15 cellular contexts compared by ENCODE assay signal in genomic region chr10:73860050-73860491, GRCh38.
DNase-seq lines count a peak whose midpoint lies in the region; ATAC-seq lines count a peak whose summit lies in the region.
"Had no signal": no experiment of that assay in that cellular context is flagged by ENCODE, and none has a peak within 500 bp of the region (broad histone marks: within the 10 kb centered on the region; RNA-seq: fewer than 3 reads in every experiment).

No MANE protein-coding gene starts in this region.

- no peak for ATAC-seq in stimulated activated effector memory CD8-positive, alpha-beta T cell treated with anti-CD3 and anti-CD28 coated beads, Interleukin-12 subunit alpha, Interleukin-12 subunit beta, amount 100 ng/mL, for 72 hours
- ATAC-seq in HG03135 (IDR thresholded peaks at IDR 0.05; ENCODE audit: unreplicated experiment), result no peak
- ATAC-seq: foreskin keratinocyte; Right ventricle myocardium inferior; stimulated activated naive B cell treated with anti-CD40 and anti-IgM and Interleukin-4, amounts not matched to agents 10 μg/mL and 1 μg/mL and 100 μg/mL, for 72 hours had no signal

- H3K9me3 Mint-ChIP-seq in T-helper 1 cell treated with Interleukin-12 subunit alpha and Interleukin-12 subunit beta and Interleukin-4 antibody, amounts not matched to agents 30 μg/mL and 1 μg/mL, for 36 hours, result no peaks in the 10 kb centered on the region
- no peaks in the 10 kb centered on the region for H3K9me3 Mint-ChIP-seq in activated naive CD8-positive, alpha-beta T cell (ENCODE audit: low read depth)
- no peaks in the 10 kb centered on the region for H3K9me3 Mint-ChIP-seq in stimulated activated effector memory CD8-positive, alpha-beta T cell treated with anti-CD3 and anti-CD28 coated beads, Interleukin-12 subunit alpha, Interleukin-12 subunit beta, amount 100 ng/mL, for 72 hours
- H3K9me3 Mint-ChIP-seq: activated CD4-positive, alpha-beta T cell treated with anti-CD3 and anti-CD28 coated beads, Interleukin-2, amount 10 ng/mL, durations not matched to agents 24 days and 14 days; stimulated activated naive B cell treated with anti-CD40 and anti-IgM and Interleukin-4, amounts not matched to agents 10 μg/mL and 1 μg/mL and 100 μg/mL, for 72 hours had no signal

- H3K4me1 Mint-ChIP-seq in T-helper 1 cell treated with Interleukin-12 subunit alpha and Interleukin-12 subunit beta and Interleukin-4 antibody, amounts not matched to agents 30 μg/mL and 1 μg/mL, for 36 hours (ENCODE audit: low read depth), result peaks cover 53% of the 10 kb centered on the region
- peaks cover 81% of the 10 kb centered on the region for H3K4me1 Mint-ChIP-seq in activated naive CD8-positive, alpha-beta T cell (ENCODE audit: low read depth)
- peaks cover 64% of the 10 kb centered on the region for H3K4me1 Mint-ChIP-seq in stimulated activated effector memory CD8-positive, alpha-beta T cell treated with anti-CD3 and anti-CD28 coated beads, Interleukin-12 subunit alpha, Interleukin-12 subunit beta, amount 100 ng/mL, for 72 hours

- H3K36me3 Mint-ChIP-seq in T-helper 1 cell treated with Interleukin-12 subunit alpha and Interleukin-12 subunit beta and Interleukin-4 antibody, amounts not matched to agents 30 μg/mL and 1 μg/mL, for 36 hours (ENCODE audit: low read depth), result peaks cover 39% of the 10 kb centered on the region
- peaks cover 8% of the 10 kb centered on the region for H3K36me3 Mint-ChIP-seq in activated naive CD8-positive, alpha-beta T cell
- H3K36me3 Mint-ChIP-seq in stimulated activated effector memory CD8-positive, alpha-beta T cell treated with anti-CD3 and anti-CD28 coated beads, Interleukin-12 subunit alpha, Interleukin-12 subunit beta, amount 100 ng/mL, for 72 hours, result peaks cover 33% of the 10 kb centered on the region

- DNase-seq in T-helper 1 cell (no peak), globus pallidus (ENCODE audit: low spot score) (peak; percentile 79), superior temporal gyrus (ENCODE audit: extremely low spot score) (no peak), NCI-H2081 treated with DMSO at 0.1 percent for 48 hours (lab: John Stamatoyannopoulos, UW) (no peak)
- no peak for DNase-seq in stimulated activated effector memory CD8-positive, alpha-beta T cell treated with anti-CD3 and anti-CD28 coated beads, Interleukin-12 subunit alpha, Interleukin-12 subunit beta, amount 100 ng/mL, for 72 hours (ENCODE audit: low spot score in 2 of 2)
- DNase-seq: foreskin keratinocyte; IMR-90; mammary epithelial cell; NCI-H1048; stimulated activated naive B cell treated with anti-CD40 and anti-IgM and Interleukin-4, amounts not matched to agents 10 μg/mL and 1 μg/mL and 100 μg/mL, for 72 hours had no signal

- no peak overlapping the region for H3K4me3 Mint-ChIP-seq in T-helper 1 cell treated with Interleukin-12 subunit alpha and Interleukin-12 subunit beta and Interleukin-4 antibody, amounts not matched to agents 30 μg/mL and 1 μg/mL, for 36 hours
- H3K4me3 Mint-ChIP-seq in activated naive CD8-positive, alpha-beta T cell, result no peak overlapping the region
- peak overlapping the region; percentile 55 for H3K4me3 Mint-ChIP-seq in stimulated activated effector memory CD8-positive, alpha-beta T cell treated with anti-CD3 and anti-CD28 coated beads, Interleukin-12 subunit alpha, Interleukin-12 subunit beta, amount 100 ng/mL, for 72 hours
- H3K4me3 Mint-ChIP-seq: stimulated activated naive B cell treated with anti-CD40 and anti-IgM and Interleukin-4, amounts not matched to agents 10 μg/mL and 1 μg/mL and 100 μg/mL, for 72 hours had no signal

- peak overlapping the region; percentile 80 for H3K27ac Mint-ChIP-seq in T-helper 1 cell treated with Interleukin-12 subunit alpha and Interleukin-12 subunit beta and Interleukin-4 antibody, amounts not matched to agents 30 μg/mL and 1 μg/mL, for 36 hours
- H3K27ac Mint-ChIP-seq in activated naive CD8-positive, alpha-beta T cell, result peak overlapping the region; percentile 93
- peak overlapping the region; percentile 78 for H3K27ac Mint-ChIP-seq in stimulated activated effector memory CD8-positive, alpha-beta T cell treated with anti-CD3 and anti-CD28 coated beads, Interleukin-12 subunit alpha, Interleukin-12 subunit beta, amount 100 ng/mL, for 72 hours
- H3K27ac Mint-ChIP-seq: stimulated activated naive B cell treated with anti-CD40 and anti-IgM and Interleukin-4, amounts not matched to agents 10 μg/mL and 1 μg/mL and 100 μg/mL, for 72 hours had no signal

- H3K27me3 Mint-ChIP-seq in T-helper 1 cell treated with Interleukin-12 subunit alpha and Interleukin-12 subunit beta and Interleukin-4 antibody, amounts not matched to agents 30 μg/mL and 1 μg/mL, for 36 hours (ENCODE audit: low read depth), result no peaks in the 10 kb centered on the region
- no peaks in the 10 kb centered on the region for H3K27me3 Mint-ChIP-seq in activated naive CD8-positive, alpha-beta T cell
- H3K27me3 Mint-ChIP-seq: activated CD4-positive, alpha-beta T cell treated with anti-CD3 and anti-CD28 coated beads, Interleukin-2, amount 10 ng/mL, durations not matched to agents 24 days and 14 days; stimulated activated naive B cell treated with anti-CD40 and anti-IgM and Interleukin-4, amounts not matched to agents 10 μg/mL and 1 μg/mL and 100 μg/mL, for 72 hours had no signal
